Comparison of ENCODE assay signal across 18 cellular contexts in the genomic region with DNA sequence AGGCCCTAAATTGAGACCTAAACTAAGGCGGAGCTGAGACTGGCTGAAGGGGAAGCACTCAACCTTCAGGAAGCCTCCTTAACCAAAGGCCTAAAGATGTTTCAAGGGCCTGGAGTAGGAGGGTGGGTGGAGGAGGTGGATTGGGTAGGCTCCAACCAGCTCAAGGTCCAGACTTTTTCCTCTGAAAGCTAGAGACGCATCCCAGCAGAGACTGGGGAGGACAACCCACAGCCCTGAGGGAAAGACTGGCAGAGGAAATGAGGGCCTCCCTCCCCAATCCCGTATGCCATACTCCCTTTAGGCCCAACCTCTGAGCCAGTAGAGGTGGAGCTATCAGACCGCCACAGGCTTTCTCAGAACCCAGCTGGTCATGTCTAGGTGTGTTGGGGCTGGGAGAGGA. TPM values are rescaled to one million over a fixed set of nuclear protein-coding genes. Genes with fewer than 3 reads are reported as not detected.
A peak's percentile ranks its signal among the peaks of the same experiment; 100 is the strongest.
DNase-seq lines count a peak whose midpoint lies in the region; ATAC-seq and TF ChIP-seq lines count a peak whose summit lies in the region.
"Had no signal": no experiment of that assay in that cellular context is flagged by ENCODE, and none has a peak within 500 bp of the region (broad histone marks: within the 10 kb centered on the region; RNA-seq: fewer than 3 reads in every experiment).

No MANE protein-coding gene starts in this region.

- H3K4me3 ChIP-seq in AG04450 (ENCODE audit: low read depth, low read length) (peak overlapping the region; percentile 70), fibroblast of villous mesenchyme (ENCODE audit: low read depth, low read length) (peak overlapping the region; percentile 50), osteoblast (ENCODE audit: insufficient read depth, low read length) (peak overlapping the region; percentile 74)

- DNase-seq in AG04450 (ENCODE audit: low read depth, low spot score) (no peak), RPMI7951 (ENCODE audit: low read depth) (peak; percentile 73), fibroblast of villous mesenchyme (ENCODE audit: low read depth) (no peak), osteoblast (ENCODE audit: insufficient read length, low spot score, missing footprints) (no peak), DMS153 treated with DMSO at 0.1 percent for 48 hours (lab: John Stamatoyannopoulos, UW; ENCODE audit: unreplicated experiment) (no peak)
- DNase-seq: activated CD4-positive, alpha-beta T cell treated with anti-CD3 and anti-CD28 coated beads for 1 hour; activated T-cell treated with anti-CD3 and anti-CD28 coated beads, Interleukin-2, amount 50 U/mL, for 4 hours; effector CD4-positive, alpha-beta T cell; H7; stimulated activated CD4-positive, alpha-beta T cell treated with anti-CD3 and anti-CD28 coated beads, Interleukin-15, amount 100 ng/mL, for 24 hours; SW 1271 had no signal

- H3K36me3 ChIP-seq in osteoblast (ENCODE audit: insufficient read depth, low read length), result peaks cover 53% of the 10 kb centered on the region

- ATAC-seq in GM19463 (IDR thresholded peaks at IDR 0.05; ENCODE audit: unreplicated experiment) (no peak), GM21723 (IDR thresholded peaks at IDR 0.05; ENCODE audit: unreplicated experiment) (no peak), HG02970 (IDR thresholded peaks at IDR 0.05; ENCODE audit: low FRiP score, unreplicated experiment) (no peak)
- ATAC-seq: activated T-cell treated with anti-CD3 and anti-CD28 coated beads, Interleukin-2, amount 50 U/mL, for 4 hours had no signal

- POLR2A ChIA-PET in AG04450 (lab: Yijun Ruan, JAX), result interaction anchor here (1.0 kb wide), 1 partner anchor 22 kb away, joined by 4 read pairs; the partner anchor contains the start of gene TARS2

- no peaks in the 10 kb centered on the region for H3K9me3 ChIP-seq in AG04450 (ENCODE audit: control insufficient read depth, insufficient read depth, low read length)
- no peaks in the 10 kb centered on the region for H3K9me3 ChIP-seq in osteoblast (ENCODE audit: low read depth, low read length)

- peaks cover 18% of the 10 kb centered on the region for H3K4me1 ChIP-seq in osteoblast (ENCODE audit: insufficient read depth, low read length)

- no peak overlapping the region for H2AFZ ChIP-seq in osteoblast (ENCODE audit: low read length)

- H3K27me3 ChIP-seq in AG04450 (ENCODE audit: control insufficient read depth, insufficient read depth, low read length), result no peaks in the 10 kb centered on the region
- no peaks in the 10 kb centered on the region for H3K27me3 ChIP-seq in osteoblast (ENCODE audit: insufficient read depth, low read length)

- peaks cover 17% of the 10 kb centered on the region for H3K79me2 ChIP-seq in osteoblast (ENCODE audit: insufficient read depth, low read length)

- TF ChIP-seq CTCF in AG04450 (IDR thresholded peaks at IDR 0.05; ENCODE audit: low read depth, low read length), result no peak
- no peak for TF ChIP-seq CTCF in fibroblast of villous mesenchyme (IDR thresholded peaks at IDR 0.05; ENCODE audit: insufficient read depth, low read depth, low read length)
- no peak for TF ChIP-seq CTCF in osteoblast (IDR thresholded peaks at IDR 0.05; ENCODE audit: extremely low read depth, low read depth, low read length)

- no peaks in the 10 kb centered on the region for H4K20me1 ChIP-seq in osteoblast (ENCODE audit: insufficient read depth, low read length)

- CTCF ChIA-PET in AG04450 (lab: Charles Lee), result interaction anchor here (1.2 to 1.5 kb wide), 2 partner anchors 21 to 52 kb away, joined by 4 read pairs; no protein-coding TSS in a partner anchor

- H3K27ac ChIP-seq in AG04450 (ENCODE audit: low read depth, low read length) (no peak overlapping the region), osteoblast (ENCODE audit: low read depth, low read length) (peak overlapping the region; percentile 79)

- H3K4me2 ChIP-seq in osteoblast (ENCODE audit: insufficient read depth, low read length), result peak overlapping the region; percentile 98

RNA-seq across cellular contexts. Expression of gene ECM1, which starts 1.1 kb away (rescaled TPM):
- polyA plus RNA-seq in AG04450 (2011; rRNA removed), result 122 and 163 TPM in 2 replicates
- polyA minus RNA-seq in AG04450 (2011; rRNA and poly(A)+ RNA removed), result 55.8 and 69.9 TPM in 2 replicates
- 110 and 139 TPM in 2 replicates for total RNA-seq in RPMI7951 (2014; rRNA removed; shearing (Covaris generic))
- total RNA-seq in fibroblast of villous mesenchyme, result 20.3 and 24.5 TPM in 2 replicates
- total RNA-seq in osteoblast, result 20.9 and 30.0 TPM in 2 replicates

RNA-seq across cellular contexts. Expression of gene FALEC, which starts 6.6 kb away (rescaled TPM):
- polyA plus RNA-seq in AG04450 (2011; rRNA removed), result not detected in 2 replicates
- polyA minus RNA-seq in AG04450 (2011; rRNA and poly(A)+ RNA removed), result not detected in 2 replicates
- total RNA-seq in RPMI7951 (2014; rRNA removed; shearing (Covaris generic)), result not detected in 2 replicates
- total RNA-seq in fibroblast of villous mesenchyme (0.64 and 1.3 TPM in 2 replicates), osteoblast (0.36 TPM in 1 of 2 replicates, not detected in the other)
- total RNA-seq: Daoy, liver, ureter had no signal
- polyA plus RNA-seq: liver had no signal

RNA-seq across cellular contexts. Expression of gene TARS2, which starts 21.8 kb away (rescaled TPM):
- polyA plus RNA-seq in AG04450 (2011; rRNA removed), result 14.5 and 14.6 TPM in 2 replicates
- 19.6 and 22.8 TPM in 2 replicates for polyA minus RNA-seq in AG04450 (2011; rRNA and poly(A)+ RNA removed)
- 16.2 and 32.4 TPM in 2 replicates for total RNA-seq in RPMI7951 (2014; rRNA removed; shearing (Covaris generic))
- total RNA-seq in fibroblast of villous mesenchyme (17.3 and 18.4 TPM in 2 replicates), osteoblast (10.1 and 14.7 TPM in 2 replicates)

RNA-seq across cellular contexts. Expression of gene ADAMTSL4, which starts 40.2 kb away (rescaled TPM):
- 4.2 and 4.9 TPM in 2 replicates for polyA plus RNA-seq in AG04450 (2011; rRNA removed)
- 3.0 and 3.8 TPM in 2 replicates for polyA minus RNA-seq in AG04450 (2011; rRNA and poly(A)+ RNA removed)
- 0.60 and 1.1 TPM in 2 replicates for total RNA-seq in RPMI7951 (2014; rRNA removed; shearing (Covaris generic))
- total RNA-seq in fibroblast of villous mesenchyme (2.9 and 8.6 TPM in 2 replicates), osteoblast (3.2 and 5.4 TPM in 2 replicates)
- total RNA-seq: B cell, Daoy had no signal
